Comparison of ENCODE assay signal across 15 cellular contexts in genomic region chr4:13378973-13379759, GRCh38.
DNase-seq lines count a peak whose midpoint lies in the region; ATAC-seq and TF ChIP-seq lines count a peak whose summit lies in the region.
"Had no signal": no experiment of that assay in that cellular context is flagged by ENCODE, and none has a peak within 500 bp of the region (broad histone marks: within the 10 kb centered on the region; RNA-seq: fewer than 3 reads in every experiment).

No MANE protein-coding gene starts in this region.

- no peaks in the 10 kb centered on the region for H3K9me3 Mint-ChIP-seq in osteocyte (ENCODE audit: unreplicated experiment)
- H3K9me3 Mint-ChIP-seq: IgD-negative memory B cell had no signal

- no peaks in the 10 kb centered on the region for H3K4me1 Mint-ChIP-seq in osteocyte (ENCODE audit: unreplicated experiment)

- no peaks in the 10 kb centered on the region for H3K27me3 Mint-ChIP-seq in osteocyte (ENCODE audit: unreplicated experiment)
- H3K27me3 Mint-ChIP-seq: IgD-negative memory B cell had no signal

- H3K4me3 Mint-ChIP-seq in osteocyte (ENCODE audit: unreplicated experiment): no peak overlapping the region
- H3K4me3 Mint-ChIP-seq: IgD-negative memory B cell had no signal

- DNase-seq in osteocyte (ENCODE audit: extremely low spot score, unreplicated experiment) (no peak), GM19238 (ENCODE audit: insufficient read length, low spot score) (no peak), foreskin melanocyte (no peak)
- no peak for DNase-seq in activated CD4-positive, alpha-beta T cell treated with anti-CD3 and anti-CD28 coated beads, Interleukin-2, amount 50 U/mL, for 1 hour
- DNase-seq: activated naive CD4-positive, alpha-beta T cell treated with anti-CD3 and anti-CD28 coated beads, Interleukin-2, amount 50 U/mL, for 16 hours; heart right ventricle; NCI-H1694 treated with DMSO at 0.1 percent for 48 hours; NCI-H82; stimulated activated naive CD8-positive, alpha-beta T cell treated with anti-CD3 and anti-CD28 coated beads, Interleukin-15, Interleukin-2, amounts not matched to agents 100 U/mL and 50 U/mL, for 24 hours had no signal

- H3K36me3 Mint-ChIP-seq in osteocyte (ENCODE audit: unreplicated experiment): peaks cover 3% of the 10 kb centered on the region

- TF ChIP-seq CTCF in osteocyte (IDR thresholded peaks at IDR 0.05): no peak

- H3K27ac Mint-ChIP-seq in osteocyte (ENCODE audit: unreplicated experiment): no peak overlapping the region
- H3K27ac Mint-ChIP-seq: IgD-negative memory B cell had no signal

- ATAC-seq in GM18502 (IDR thresholded peaks at IDR 0.05; ENCODE audit: poor library complexity, unreplicated experiment) (peak; percentile 84), GM19467 (IDR thresholded peaks at IDR 0.05; ENCODE audit: unreplicated experiment) (peak; percentile 55), HG02885 (IDR thresholded peaks at IDR 0.05; ENCODE audit: poor library complexity, unreplicated experiment) (peak; percentile 88), HG03565 (IDR thresholded peaks at IDR 0.05; ENCODE audit: unreplicated experiment) (peak; percentile 79)
- ATAC-seq: heart right ventricle; Right ventricle myocardium inferior; stimulated activated naive CD8-positive, alpha-beta T cell treated with anti-CD3 and anti-CD28 coated beads, Interleukin-15, Interleukin-2, amounts not matched to agents 100 U/mL and 50 U/mL, for 24 hours had no signal
